Comparison of ENCODE assay signal across 13 cellular contexts in the genomic region with DNA sequence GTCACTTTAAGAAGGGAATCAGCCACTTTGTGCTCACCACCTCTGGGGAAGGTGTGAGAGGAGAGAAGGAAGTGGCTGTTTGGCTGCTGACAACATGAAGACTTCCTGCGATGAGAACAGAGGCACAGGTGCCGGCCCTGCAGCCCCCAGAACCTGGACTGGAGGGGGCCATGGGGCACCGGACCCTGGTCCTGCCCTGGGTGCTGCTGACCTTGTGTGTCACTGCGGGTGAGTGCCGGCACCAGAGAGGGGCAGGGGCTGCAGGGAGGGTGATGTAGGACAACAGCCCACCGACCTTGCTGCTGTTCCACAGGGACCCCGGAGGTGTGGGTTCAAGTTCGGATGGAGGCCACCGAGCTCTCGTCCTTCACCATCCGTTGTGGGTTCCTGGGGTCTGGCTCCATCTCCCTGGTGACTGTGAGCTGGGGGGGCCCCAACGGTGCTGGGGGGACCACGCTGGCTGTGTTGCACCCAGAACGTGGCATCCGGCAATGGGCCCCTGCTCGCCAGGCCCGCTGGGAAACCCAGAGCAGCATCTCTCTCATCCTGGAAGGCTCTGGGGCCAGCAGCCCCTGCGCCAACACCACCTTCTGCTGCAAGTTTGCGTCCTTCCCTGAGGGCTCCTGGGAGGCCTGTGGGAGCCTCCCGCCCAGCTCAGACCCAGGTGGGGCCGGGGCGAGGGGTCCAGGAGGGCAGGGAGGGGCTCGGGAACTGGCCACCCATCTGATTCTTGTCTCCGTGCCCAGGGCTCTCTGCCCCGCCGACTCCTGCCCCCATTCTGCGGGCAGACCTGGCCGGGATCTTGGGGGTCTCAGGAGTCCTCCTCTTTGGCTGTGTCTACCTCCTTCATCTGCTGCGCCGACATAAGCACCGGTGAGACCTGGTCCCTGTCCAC. TPM values are rescaled to one million over a fixed set of nuclear protein-coding genes. Genes with fewer than 3 reads are reported as not detected.
DNase-seq lines count a peak whose midpoint lies in the region; ATAC-seq, FAIRE-seq and TF ChIP-seq lines count a peak whose summit lies in the region.
"Not testable (repeated sequence)": the region's sequence is repeated elsewhere in the genome, so short reads cannot be mapped to it uniquely, and the experiment has no call there.
"Had no signal": no experiment of that assay in that cellular context is flagged by ENCODE, and none has a peak within 500 bp of the region (broad histone marks: within the 10 kb centered on the region; RNA-seq: fewer than 3 reads in every experiment).

Gene PVRIG (plus strand): TSS at position 149 of the 895 bp plus-strand sequence. CDS start 22 bp downstream, at position 171.

- peak; percentile 48 for FAIRE-seq in GM19239 (lab: Jason Lieb, UNC)

- H3K36me3 Mint-ChIP-seq in T-helper 1 cell treated with Interleukin-12 subunit alpha and Interleukin-12 subunit beta and Interleukin-4 antibody, amounts not matched to agents 30 μg/mL and 1 μg/mL, for 36 hours (ENCODE audit: low read depth) = peaks cover 44% of the 10 kb centered on the region
- H3K36me3 Mint-ChIP-seq in activated CD8-positive, alpha-beta memory T cell treated with anti-CD3 and anti-CD28 coated beads, Interleukin-2, amount 10 ng/mL, durations not matched to agents 7 days and 5 days = peaks cover 51% of the 10 kb centered on the region
- H3K36me3 Mint-ChIP-seq in naive thymus-derived CD8-positive, alpha-beta T cell = peaks cover 5 to 26% (median 5%) of the 10 kb centered on the region in 3 donors

- H3K27ac Mint-ChIP-seq in T-helper 1 cell treated with Interleukin-12 subunit alpha and Interleukin-12 subunit beta and Interleukin-4 antibody, amounts not matched to agents 30 μg/mL and 1 μg/mL, for 36 hours = peak within 1 kb of the TSS; percentile 98
- peak within 1 kb of the TSS; percentile 100 for H3K27ac Mint-ChIP-seq in activated CD8-positive, alpha-beta memory T cell treated with anti-CD3 and anti-CD28 coated beads, Interleukin-2, amount 10 ng/mL, durations not matched to agents 7 days and 5 days
- peak within 1 kb of the TSS; percentile 96 to 100 (median 98) for H3K27ac Mint-ChIP-seq in naive thymus-derived CD8-positive, alpha-beta T cell

- peak within 1 kb of the TSS; percentile 38 to 47 for H3K9ac ChIP-seq in duodenal mucosa (ENCODE audit: low read depth in 1 of 2, low read length in 2 of 2)

- H3K4me3 Mint-ChIP-seq in T-helper 1 cell treated with Interleukin-12 subunit alpha and Interleukin-12 subunit beta and Interleukin-4 antibody, amounts not matched to agents 30 μg/mL and 1 μg/mL, for 36 hours = peak within 1 kb of the TSS; percentile 96
- peak within 1 kb of the TSS; percentile 98 for H3K4me3 Mint-ChIP-seq in activated CD8-positive, alpha-beta memory T cell treated with anti-CD3 and anti-CD28 coated beads, Interleukin-2, amount 10 ng/mL, durations not matched to agents 7 days and 5 days
- H3K4me3 Mint-ChIP-seq in naive thymus-derived CD8-positive, alpha-beta T cell = peak within 1 kb of the TSS; percentile 88 to 99 (median 96)

- not testable (repeated sequence) for H3K36me3 ChIP-seq in duodenal mucosa (ENCODE audit: control insufficient read depth in 1 of 2, insufficient read depth in 2 of 2, low read length in 2 of 2); vagina

- not testable (repeated sequence) for H3K9me3 Mint-ChIP-seq in T-helper 1 cell treated with Interleukin-12 subunit alpha and Interleukin-12 subunit beta and Interleukin-4 antibody, amounts not matched to agents 30 μg/mL and 1 μg/mL, for 36 hours; activated CD8-positive, alpha-beta memory T cell treated with anti-CD3 and anti-CD28 coated beads, Interleukin-2, amount 10 ng/mL, durations not matched to agents 7 days and 5 days (ENCODE audit: low read depth); naive thymus-derived CD8-positive, alpha-beta T cell

- not testable (repeated sequence) for H3K27me3 ChIP-seq in duodenal mucosa (ENCODE audit: control insufficient read depth in 1 of 2, insufficient read depth in 2 of 2, low read length in 2 of 2); vagina

- H3K27ac ChIP-seq in duodenal mucosa (ENCODE audit: low read depth, low read length) (peak within 1 kb of the TSS; percentile 70), vagina (peak within 1 kb of the TSS; percentile 27)

- H3K4me3 ChIP-seq in duodenal mucosa (ENCODE audit: low read depth in 1 of 2, low read length in 2 of 2) (peak within 1 kb of the TSS; percentile 21 to 36), vagina (peak within 1 kb of the TSS; percentile 16 to 19)

- TF ChIP-seq CTCF in vagina (IDR thresholded peaks at IDR 0.05) = not testable (repeated sequence)

- H3K4me1 ChIP-seq in duodenal mucosa (ENCODE audit: control insufficient read depth in 1 of 2, insufficient read depth in 2 of 2, low read length in 2 of 2); vagina: not testable (repeated sequence)

- CTCF ChIA-PET in activated CD8-positive, alpha-beta memory T cell treated with anti-CD3 and anti-CD28 coated beads, Interleukin-2, amount 10 ng/mL, durations not matched to agents 7 days and 5 days (lab: Charles Lee) = interaction anchor here (0.8 to 5.0 kb wide), 6 partner anchors 11 to 125 kb away, joined by 3 to 32 read pairs (median 4); partner anchors contain the start of gene GPC2

- not testable (repeated sequence) for H3K27me3 Mint-ChIP-seq in T-helper 1 cell treated with Interleukin-12 subunit alpha and Interleukin-12 subunit beta and Interleukin-4 antibody, amounts not matched to agents 30 μg/mL and 1 μg/mL, for 36 hours (ENCODE audit: low read depth); activated CD8-positive, alpha-beta memory T cell treated with anti-CD3 and anti-CD28 coated beads, Interleukin-2, amount 10 ng/mL, durations not matched to agents 7 days and 5 days; naive thymus-derived CD8-positive, alpha-beta T cell

- intact Hi-C loops in vagina (cut with DNase I) = loop anchor here (10.0 kb wide), 1 partner anchor 85 kb away; no protein-coding TSS in a partner anchor

- ATAC-seq in activated CD8-positive, alpha-beta memory T cell treated with anti-CD3 and anti-CD28 coated beads, Interleukin-2, amount 10 ng/mL, durations not matched to agents 7 days and 5 days = peak; percentile 34
- ATAC-seq in naive thymus-derived CD8-positive, alpha-beta T cell = peak; percentile 30 to 38

- TF ChIP-seq POLR2A in vagina (IDR thresholded peaks at IDR 0.05) = not testable (repeated sequence)

- not testable (repeated sequence) for DNase-seq in GM19239 (ENCODE audit: insufficient read length, low spot score); vagina (ENCODE audit: extremely low spot score in 2 of 2)
- DNase-seq in activated CD8-positive, alpha-beta memory T cell treated with anti-CD3 and anti-CD28 coated beads, Interleukin-2, amount 10 ng/mL, durations not matched to agents 7 days and 5 days = peak; percentile 74
- peak; percentile 29 for DNase-seq in activated naive CD4-positive, alpha-beta T cell treated with Interleukin-2 at 50 U/mL for 16 hours
- DNase-seq in naive thymus-derived CD8-positive, alpha-beta T cell = peak in 5 of 10 donors; percentile 33 to 69 (median 59)
- peak; percentile 39 for DNase-seq in stimulated activated CD4-positive, alpha-beta T cell treated with anti-CD3 and anti-CD28 coated beads, Interleukin-4, amount 100 ng/mL, for 24 hours

- H3K4me1 Mint-ChIP-seq in T-helper 1 cell treated with Interleukin-12 subunit alpha and Interleukin-12 subunit beta and Interleukin-4 antibody, amounts not matched to agents 30 μg/mL and 1 μg/mL, for 36 hours (ENCODE audit: low read depth) = peaks cover 61% of the 10 kb centered on the region
- peaks cover 60% of the 10 kb centered on the region for H3K4me1 Mint-ChIP-seq in activated CD8-positive, alpha-beta memory T cell treated with anti-CD3 and anti-CD28 coated beads, Interleukin-2, amount 10 ng/mL, durations not matched to agents 7 days and 5 days
- H3K4me1 Mint-ChIP-seq in naive thymus-derived CD8-positive, alpha-beta T cell = peaks cover 24 to 77% (median 66%) of the 10 kb centered on the region in 4 donors

- POLR2A ChIA-PET in naive thymus-derived CD8-positive, alpha-beta T cell (lab: Charles Lee) = interaction anchor here (0.5 to 4.5 kb wide), 29 partner anchors 9 to 301 kb away, joined by 3 to 31 read pairs (median 5); partner anchors contain the start of genes AP4M1, CNPY4, COPS6 and GAL3ST4

- H3K9me3 ChIP-seq in duodenal mucosa (ENCODE audit: control insufficient read depth in 1 of 2, low read length in 2 of 2); vagina: not testable (repeated sequence)

RNA-seq across cellular contexts. Expression of gene PVRIG, which starts in this region (rescaled TPM):
- total RNA-seq in activated CD8-positive, alpha-beta memory T cell treated with anti-CD3 and anti-CD28 coated beads, Interleukin-2, amount 10 ng/mL, durations not matched to agents 7 days and 5 days = 10 to 100 TPM; 45.2 to 63.2 TPM
- total RNA-seq in naive thymus-derived CD8-positive, alpha-beta T cell = 10 to 100 TPM; 81.5 to 83.8 TPM
- 10 to 100 TPM; 79.1 to 85.4 (median 84.7) TPM for polyA plus RNA-seq in naive thymus-derived CD8-positive, alpha-beta T cell
- 1.7 TPM for total RNA-seq in vagina
- total RNA-seq: astrocyte, left ventricle myocardium inferior, myocyte, PC-3, SK-MEL-5 had no signal

Comparison
In these comparisons a context has a peak if more than half of its experiments do, and no peak if none do; other contexts are left out.
1. RNA of gene PVRIG (total RNA-seq): 81.5 to 83.8 TPM in naive thymus-derived CD8-positive, alpha-beta T cell and 45.2 to 63.2 TPM in activated CD8-positive, alpha-beta memory T cell treated with anti-CD3 and anti-CD28 coated beads, Interleukin-2, amount 10 ng/mL, durations not matched to agents 7 days and 5 days; 1.7 TPM in vagina (single experiment); every median in the first group is over 10 times any median in the second.
2. Peak in every context shown above with its lines, with median percentiles within 50 percentile points of each other: H3K27ac Mint-ChIP-seq and H3K4me3 Mint-ChIP-seq.